Comparison of ENCODE assay signal across 11 cellular contexts in genomic region chr12:121980211-121980891, GRCh38. TPM values are rescaled to one million over a fixed set of nuclear protein-coding genes. Genes with fewer than 3 reads are reported as not detected.
DNase-seq lines count a peak whose midpoint lies in the region; ATAC-seq, FAIRE-seq and TF ChIP-seq lines count a peak whose summit lies in the region.
"Had no signal": no experiment of that assay in that cellular context is flagged by ENCODE, and none has a peak within 500 bp of the region (broad histone marks: within the 10 kb centered on the region; RNA-seq: fewer than 3 reads in every experiment).

No MANE protein-coding gene starts in this region.

- H3K4me3 Mint-ChIP-seq in nephron progenitor cell (no peak overlapping the region), type B pancreatic cell (no peak overlapping the region)
- H3K4me3 Mint-ChIP-seq: activated naive CD8-positive, alpha-beta T cell had no signal

- peak overlapping the region; percentile 82 for H3K27ac Mint-ChIP-seq in nephron progenitor cell
- H3K27ac Mint-ChIP-seq in type B pancreatic cell: no peak overlapping the region
- H3K27ac Mint-ChIP-seq: activated naive CD8-positive, alpha-beta T cell had no signal

- FAIRE-seq in GM18507 (lab: Jason Lieb, UNC): peak; percentile 79

- H3K9me3 ChIP-seq in SU-DHL-6 (ENCODE audit: insufficient read depth, low read length): no peaks in the 10 kb centered on the region
- H3K9me3 ChIP-seq in HAP-1: no peaks in the 10 kb centered on the region

- H3K27ac ChIP-seq in SU-DHL-6 (ENCODE audit: low read depth, low read length): peak overlapping the region; percentile 99
- H3K27ac ChIP-seq: parathyroid adenoma had no signal

- no peaks in the 10 kb centered on the region for H3K27me3 Mint-ChIP-seq in nephron progenitor cell (ENCODE audit: low read depth, poor library complexity)
- H3K27me3 Mint-ChIP-seq in type B pancreatic cell: no peaks in the 10 kb centered on the region
- H3K27me3 Mint-ChIP-seq: activated naive CD8-positive, alpha-beta T cell had no signal

- peak overlapping the region; percentile 71 for H3K4me2 ChIP-seq in SU-DHL-6 (ENCODE audit: low read depth, low read length, poor library complexity, severe bottlenecking)

- H3K4me3 ChIP-seq in SU-DHL-6 (ENCODE audit: insufficient read depth, low read length, poor library complexity, severe bottlenecking): no peak overlapping the region
- no peak overlapping the region for H3K4me3 ChIP-seq in HAP-1

- H4K20me1 ChIP-seq in SU-DHL-6 (ENCODE audit: low read depth, low read length): no peaks in the 10 kb centered on the region

- H3K9me3 Mint-ChIP-seq in nephron progenitor cell: no peaks in the 10 kb centered on the region
- H3K9me3 Mint-ChIP-seq in type B pancreatic cell: no peaks in the 10 kb centered on the region

- no peaks in the 10 kb centered on the region for H3K27me3 ChIP-seq in SU-DHL-6 (ENCODE audit: low read length)
- no peaks in the 10 kb centered on the region for H3K27me3 ChIP-seq in HAP-1 (ENCODE audit: low read depth)

- DNase-seq in GM18507 (ENCODE audit: extremely low spot score, insufficient read length, low read depth) (no peak), nephron progenitor cell (no peak), type B pancreatic cell (ENCODE audit: extremely low spot score, unreplicated experiment) (no peak), hippocampal formation (lab: John Stamatoyannopoulos, UW) (no peak), anterior cingulate cortex (lab: John Stamatoyannopoulos, UW) (no peak), HAP-1 (ENCODE audit: low spot score in 2 of 2) (no peak)
- DNase-seq: islet precursor cell had no signal

- H3K36me3 ChIP-seq in SU-DHL-6 (ENCODE audit: low read length) (no peaks in the 10 kb centered on the region), HAP-1 (replicated peaks) (no peaks in the 10 kb centered on the region)

- H3K36me3 Mint-ChIP-seq in nephron progenitor cell (ENCODE audit: low read depth) (no peaks in the 10 kb centered on the region), type B pancreatic cell (no peaks in the 10 kb centered on the region)
- H3K36me3 Mint-ChIP-seq: activated naive CD8-positive, alpha-beta T cell had no signal

- peaks cover 62% of the 10 kb centered on the region for H3F3A ChIP-seq in SU-DHL-6 (ENCODE audit: insufficient read depth)

- in situ Hi-C loops in HAP-1 (cut with MboI; ENCODE audit: low sequenced_read_pairs): no loop called here

- peak; percentile 48 for ATAC-seq in HG02870 (IDR thresholded peaks at IDR 0.05; ENCODE audit: unreplicated experiment)

- peak overlapping the region; percentile 61 for H3K9ac ChIP-seq in SU-DHL-6 (ENCODE audit: low read length)
- H3K9ac ChIP-seq: parathyroid adenoma had no signal

- no peaks in the 10 kb centered on the region for H3K9me2 ChIP-seq in SU-DHL-6 (replicated peaks; ENCODE audit: insufficient read depth, low read length)

- H3K79me2 ChIP-seq in SU-DHL-6 (ENCODE audit: insufficient read depth, low read length): peaks cover 6% of the 10 kb centered on the region; the same call in 1 of the 2 replicates
- H3K79me2 ChIP-seq: parathyroid adenoma had no signal

- no peaks in the 10 kb centered on the region for H3K4me1 ChIP-seq in HAP-1
- H3K4me1 ChIP-seq: parathyroid adenoma had no signal

- peaks cover 56% of the 10 kb centered on the region for H3K4me1 Mint-ChIP-seq in nephron progenitor cell
- H3K4me1 Mint-ChIP-seq in type B pancreatic cell (ENCODE audit: unreplicated experiment): peaks cover 7% of the 10 kb centered on the region

- TF ChIP-seq CTCF in SU-DHL-6 (IDR thresholded peaks at IDR 0.05; ENCODE audit: insufficient read depth, low read length, poor library complexity, severe bottlenecking) (no peak), nephron progenitor cell (IDR thresholded peaks at IDR 0.05) (no peak), type B pancreatic cell (conservative IDR thresholded peaks at IDR 0.05) (no peak)

- no peak overlapping the region for H2AFZ ChIP-seq in SU-DHL-6 (ENCODE audit: low read depth, low read length, severe bottlenecking)
- H2AFZ ChIP-seq: parathyroid adenoma had no signal

RNA-seq across cellular contexts. Expression of gene BCL7A, which starts 41.3 kb away (rescaled TPM):
- 22.2 and 30.9 TPM in 2 replicates for total RNA-seq in type B pancreatic cell (ENCODE audit: low replicate concordance)
